In the genomic region with DNA sequence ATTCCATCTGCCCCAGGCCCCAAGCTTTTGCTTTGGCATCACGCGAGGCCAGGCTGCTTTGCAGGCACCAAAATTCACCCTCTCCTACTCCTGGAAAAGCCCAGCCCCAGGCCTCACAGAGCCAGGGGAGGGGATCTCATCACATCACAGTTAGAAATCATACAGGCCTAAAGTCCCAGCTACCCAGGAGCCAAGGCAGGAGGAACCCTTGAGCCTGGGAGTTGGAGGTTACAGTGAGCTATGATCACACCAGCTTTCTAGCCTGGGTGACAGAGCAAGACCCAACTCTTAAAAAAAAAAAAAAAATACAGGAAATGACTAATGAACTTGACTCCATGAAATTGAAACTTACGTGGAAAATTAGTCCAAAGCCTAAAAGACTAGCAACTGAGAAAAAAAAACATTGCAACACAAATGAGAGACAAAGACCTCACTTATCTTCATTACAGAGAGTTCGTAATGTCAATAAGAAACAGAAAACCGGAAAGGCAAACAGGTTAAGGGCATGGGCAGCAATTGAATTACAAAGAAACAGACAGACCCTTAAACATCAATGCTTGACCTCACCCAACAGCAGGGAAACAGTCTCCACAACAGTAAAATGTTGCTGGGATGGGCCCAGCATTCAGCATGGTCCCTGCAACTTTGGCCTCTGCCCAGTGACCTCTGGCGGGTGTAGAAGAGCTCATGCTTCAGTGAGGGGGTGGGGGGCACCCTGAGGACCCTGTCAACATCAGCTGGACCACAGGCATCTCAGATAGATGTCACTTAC, we compare ENCODE assay signal across 8 cellular contexts.
DNase-seq lines count a peak whose midpoint lies in the region; ATAC-seq and TF ChIP-seq lines count a peak whose summit lies in the region.

No MANE protein-coding gene starts in this region.

- H3K36me3 ChIP-seq in thoracic aorta, result no peaks in the 10 kb centered on the region

- no peaks in the 10 kb centered on the region for H3K27me3 Mint-ChIP-seq in activated naive CD4-positive, alpha-beta T cell treated with anti-CD3 and anti-CD28 coated beads for 36 hours (ENCODE audit: low read depth)
- peaks cover 6% of the 10 kb centered on the region for H3K27me3 Mint-ChIP-seq in activated T-helper 2 cell treated with anti-CD3 and anti-CD28 coated beads, Interferon-gamma antibody, Interleukin-2, Interleukin-4, amounts not matched to agents 10 μg/mL and 5 μg/mL and 100 μg/mL, durations not matched to agents 14 hours and 24 hours and 36 hours (ENCODE audit: low read depth)

- DNase-seq in activated naive CD4-positive, alpha-beta T cell treated with anti-CD3 and anti-CD28 coated beads for 36 hours, result peak; percentile 21
- DNase-seq in activated naive CD4-positive, alpha-beta T cell treated with Interleukin-2 at 50 U/mL for 16 hours, result no peak
- no peak for DNase-seq in activated T-helper 2 cell treated with anti-CD3 and anti-CD28 coated beads, Interferon-gamma antibody, Interleukin-2, Interleukin-4, amounts not matched to agents 10 μg/mL and 5 μg/mL and 100 μg/mL, durations not matched to agents 14 hours and 24 hours and 36 hours (ENCODE audit: low spot score)
- no peak for DNase-seq in left ventricle myocardium superior
- no peak for DNase-seq in thoracic aorta (ENCODE audit: low spot score)
- no peak for DNase-seq in GM20000 (ENCODE audit: low spot score)

- ATAC-seq in left ventricle myocardium superior, result peak; percentile 87
- ATAC-seq in thoracic aorta (ENCODE audit: insufficient number of reproducible peaks, low FRiP score, low read depth), result peak; percentile 84
- ATAC-seq in GM21528 (IDR thresholded peaks at IDR 0.05; ENCODE audit: low FRiP score, unreplicated experiment), result no peak
- no peak for ATAC-seq in GM21360 (IDR thresholded peaks at IDR 0.05; ENCODE audit: unreplicated experiment)

- H3K4me1 ChIP-seq in thoracic aorta (ENCODE audit: control insufficient read depth in 1 of 2, low read depth in 2 of 2), result peaks cover 5 to 27% of the 10 kb centered on the region in 2 donors

- intact Hi-C loops in activated naive CD4-positive, alpha-beta T cell treated with anti-CD3 and anti-CD28 coated beads for 36 hours (cut with micrococcal nuclease), result loop anchor here (5.0 kb wide), 1 partner anchor 628 kb away; no protein-coding TSS in a partner anchor
- intact Hi-C loops in activated T-helper 2 cell treated with anti-CD3 and anti-CD28 coated beads, Interferon-gamma antibody, Interleukin-2, Interleukin-4, amounts not matched to agents 10 μg/mL and 5 μg/mL and 100 μg/mL, durations not matched to agents 14 hours and 24 hours and 36 hours (cut with micrococcal nuclease), result no loop called here
- intact Hi-C loops in left ventricle myocardium superior (cut with micrococcal nuclease), result no loop called here

- CTCF ChIA-PET in activated naive CD4-positive, alpha-beta T cell treated with anti-CD3 and anti-CD28 coated beads for 36 hours (lab: Charles Lee), result interaction anchor here (0.6 to 1.3 kb wide), 3 partner anchors 62 to 188 kb away, joined by 3 to 5 read pairs (median 4); no protein-coding TSS in a partner anchor

- TF ChIP-seq CTCF in thoracic aorta (IDR thresholded peaks at IDR 0.05) (no peak), GM20000 (IDR thresholded peaks at IDR 0.05; ENCODE audit: extremely low read depth, missing control alignments) (no peak)

- no peaks in the 10 kb centered on the region for H3K9me3 ChIP-seq in thoracic aorta

- peak overlapping the region; percentile 61 to 68 for H3K27ac ChIP-seq in thoracic aorta

- H3K9me3 Mint-ChIP-seq in activated naive CD4-positive, alpha-beta T cell treated with anti-CD3 and anti-CD28 coated beads for 36 hours, result no peaks in the 10 kb centered on the region
- H3K9me3 Mint-ChIP-seq in activated T-helper 2 cell treated with anti-CD3 and anti-CD28 coated beads, Interferon-gamma antibody, Interleukin-2, Interleukin-4, amounts not matched to agents 10 μg/mL and 5 μg/mL and 100 μg/mL, durations not matched to agents 14 hours and 24 hours and 36 hours, result no peaks in the 10 kb centered on the region

- H3K36me3 Mint-ChIP-seq in activated naive CD4-positive, alpha-beta T cell treated with anti-CD3 and anti-CD28 coated beads for 36 hours (ENCODE audit: low read depth), result no peaks in the 10 kb centered on the region
- H3K36me3 Mint-ChIP-seq in activated T-helper 2 cell treated with anti-CD3 and anti-CD28 coated beads, Interferon-gamma antibody, Interleukin-2, Interleukin-4, amounts not matched to agents 10 μg/mL and 5 μg/mL and 100 μg/mL, durations not matched to agents 14 hours and 24 hours and 36 hours (ENCODE audit: low read depth), result no peaks in the 10 kb centered on the region

- no peaks in the 10 kb centered on the region for H3K27me3 ChIP-seq in thoracic aorta (replicated peaks; ENCODE audit: insufficient read depth)

- H3K4me3 Mint-ChIP-seq in activated naive CD4-positive, alpha-beta T cell treated with anti-CD3 and anti-CD28 coated beads for 36 hours, result no peak overlapping the region
- H3K4me3 Mint-ChIP-seq in activated T-helper 2 cell treated with anti-CD3 and anti-CD28 coated beads, Interferon-gamma antibody, Interleukin-2, Interleukin-4, amounts not matched to agents 10 μg/mL and 5 μg/mL and 100 μg/mL, durations not matched to agents 14 hours and 24 hours and 36 hours (ENCODE audit: low read depth), result no peak overlapping the region

- peaks cover 11% of the 10 kb centered on the region for H3K4me1 Mint-ChIP-seq in activated naive CD4-positive, alpha-beta T cell treated with anti-CD3 and anti-CD28 coated beads for 36 hours (ENCODE audit: low read depth)
- H3K4me1 Mint-ChIP-seq in activated T-helper 2 cell treated with anti-CD3 and anti-CD28 coated beads, Interferon-gamma antibody, Interleukin-2, Interleukin-4, amounts not matched to agents 10 μg/mL and 5 μg/mL and 100 μg/mL, durations not matched to agents 14 hours and 24 hours and 36 hours (ENCODE audit: low read depth), result peaks cover 11% of the 10 kb centered on the region

- H3K4me3 ChIP-seq in thoracic aorta, result no peak overlapping the region

- H3K27ac Mint-ChIP-seq in activated naive CD4-positive, alpha-beta T cell treated with anti-CD3 and anti-CD28 coated beads for 36 hours, result peak overlapping the region; percentile 42
- H3K27ac Mint-ChIP-seq in activated T-helper 2 cell treated with anti-CD3 and anti-CD28 coated beads, Interferon-gamma antibody, Interleukin-2, Interleukin-4, amounts not matched to agents 10 μg/mL and 5 μg/mL and 100 μg/mL, durations not matched to agents 14 hours and 24 hours and 36 hours, result peak overlapping the region; percentile 62

Comparison
In these comparisons a context has a peak if more than half of its experiments do, and no peak if none do; other contexts are left out.
1. ATAC-seq: peak in left ventricle myocardium superior (single experiment) and thoracic aorta (single experiment); none in GM21528 (single experiment) and GM21360 (single experiment).